Comparison of ENCODE assay signal across 8 cellular contexts in the genomic region with DNA sequence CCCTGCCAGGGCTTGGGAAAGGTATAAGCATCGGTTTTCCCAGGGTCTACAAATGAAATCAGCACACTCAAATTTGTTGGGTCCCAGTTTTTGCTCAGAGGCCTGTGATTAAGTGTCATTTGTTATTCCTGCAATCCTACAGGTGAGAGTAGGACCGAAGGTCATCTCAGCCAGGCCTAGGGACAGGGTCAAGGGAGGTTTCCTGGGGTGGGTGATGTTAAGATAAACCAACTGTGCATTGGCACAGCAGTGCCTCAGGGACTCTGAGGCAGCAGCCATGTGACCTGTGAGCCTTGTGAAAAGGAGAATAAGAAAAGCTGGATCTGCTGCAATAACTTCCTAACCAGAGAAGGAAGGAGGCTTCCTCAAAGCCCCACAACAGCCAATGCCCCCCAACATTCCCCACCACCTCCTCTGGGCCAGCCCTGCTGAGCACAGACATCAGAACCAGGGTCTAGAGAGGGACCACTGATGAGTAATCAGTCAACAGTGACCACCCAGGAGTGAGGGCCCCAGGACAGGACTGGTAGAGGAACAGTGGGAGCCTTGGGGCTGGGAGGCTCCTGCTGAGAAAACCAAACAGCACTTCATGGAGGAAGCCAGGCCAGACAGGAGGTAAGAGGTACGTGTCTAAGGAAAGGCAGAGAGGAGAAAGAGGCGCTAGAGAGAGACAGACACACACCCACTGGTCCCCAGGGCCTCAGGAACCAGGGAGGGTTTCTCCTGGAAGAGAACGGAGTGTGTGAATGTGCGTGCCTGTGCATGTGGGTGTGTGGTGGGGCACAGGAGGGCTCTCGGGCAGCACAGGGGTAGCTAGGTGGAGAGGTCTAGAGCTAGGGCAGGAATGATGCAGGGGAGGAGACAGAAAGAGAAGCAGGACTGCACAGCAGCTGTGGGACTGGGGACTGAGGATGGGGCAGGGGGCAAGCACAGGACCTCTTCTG.
DNase-seq lines count a peak whose midpoint lies in the region; ATAC-seq and TF ChIP-seq lines count a peak whose summit lies in the region.

No MANE protein-coding gene starts in this region.

- peaks cover 82 to 100% (median 98%) of the 10 kb centered on the region in 4 donors for H3K4me1 ChIP-seq in esophagus muscularis mucosa

- no peak overlapping the region for H3K4me3 Mint-ChIP-seq in activated CD4-positive, alpha-beta T cell treated with anti-CD3 and anti-CD28 coated beads, Interleukin-2, amount 10 ng/mL, durations not matched to agents 24 days and 14 days
- H3K4me3 Mint-ChIP-seq in activated CD4-positive, alpha-beta T cell treated with anti-CD3 and anti-CD28 coated beads for 36 hours: no peak overlapping the region
- peak overlapping the region; percentile 38 for H3K4me3 Mint-ChIP-seq in stimulated activated naive CD8-positive, alpha-beta T cell treated with anti-CD3 and anti-CD28 coated beads, Interleukin-15, Interleukin-2, amounts not matched to agents 100 ng/mL and 50 ng/mL, for 24 hours

- no peak overlapping the region for H3K4me3 ChIP-seq in esophagus muscularis mucosa

- no peaks in the 10 kb centered on the region for H3K27me3 ChIP-seq in esophagus muscularis mucosa

- no peak for TF ChIP-seq CTCF in esophagus muscularis mucosa (IDR thresholded peaks at IDR 0.05)

- POLR2A ChIA-PET in activated CD4-positive, alpha-beta T cell treated with anti-CD3 and anti-CD28 coated beads for 36 hours (lab: Charles Lee): no interaction called here

- no peaks in the 10 kb centered on the region for H3K36me3 ChIP-seq in esophagus muscularis mucosa

- no peaks in the 10 kb centered on the region for H3K36me3 Mint-ChIP-seq in activated CD4-positive, alpha-beta T cell treated with anti-CD3 and anti-CD28 coated beads, Interleukin-2, amount 10 ng/mL, durations not matched to agents 24 days and 14 days (ENCODE audit: low read depth)
- no peaks in the 10 kb centered on the region for H3K36me3 Mint-ChIP-seq in activated CD4-positive, alpha-beta T cell treated with anti-CD3 and anti-CD28 coated beads for 36 hours (ENCODE audit: low read depth)
- no peaks in the 10 kb centered on the region for H3K36me3 Mint-ChIP-seq in stimulated activated naive CD8-positive, alpha-beta T cell treated with anti-CD3 and anti-CD28 coated beads, Interleukin-15, Interleukin-2, amounts not matched to agents 100 ng/mL and 50 ng/mL, for 24 hours (ENCODE audit: low read depth)

- intact Hi-C loops in activated CD4-positive, alpha-beta T cell treated with anti-CD3 and anti-CD28 coated beads, Interleukin-2, amount 10 ng/mL, durations not matched to agents 24 days and 14 days (cut with micrococcal nuclease): no loop called here
- intact Hi-C loops in activated CD4-positive, alpha-beta T cell treated with anti-CD3 and anti-CD28 coated beads for 36 hours (cut with DNase I, micrococcal nuclease): no loop called here
- intact Hi-C loops in esophagus muscularis mucosa (cut with DNase I): loop anchor here (10.0 kb wide), 1 partner anchor 81 kb away; a partner anchor contains a TSS

- H3K27ac Mint-ChIP-seq in activated CD4-positive, alpha-beta T cell treated with anti-CD3 and anti-CD28 coated beads, Interleukin-2, amount 10 ng/mL, durations not matched to agents 24 days and 14 days: peak overlapping the region; percentile 19
- no peak overlapping the region for H3K27ac Mint-ChIP-seq in activated CD4-positive, alpha-beta T cell treated with anti-CD3 and anti-CD28 coated beads for 36 hours
- peak overlapping the region; percentile 75 for H3K27ac Mint-ChIP-seq in stimulated activated naive CD8-positive, alpha-beta T cell treated with anti-CD3 and anti-CD28 coated beads, Interleukin-15, Interleukin-2, amounts not matched to agents 100 ng/mL and 50 ng/mL, for 24 hours

- no peak for ATAC-seq in activated CD4-positive, alpha-beta T cell treated with anti-CD3 and anti-CD28 coated beads for 36 hours

- H3K27ac ChIP-seq in esophagus muscularis mucosa (replicated peaks in 1 of 4): peak overlapping the region; percentile 86 to 93 (median 86)

- CTCF ChIA-PET in activated CD4-positive, alpha-beta T cell treated with anti-CD3 and anti-CD28 coated beads for 36 hours (lab: Charles Lee): interaction anchor here (1.2 to 2.2 kb wide), 4 partner anchors 12 to 99 kb away, joined by 3 to 9 read pairs (median 3); no protein-coding TSS in a partner anchor

- no peak for DNase-seq in activated CD4-positive, alpha-beta T cell treated with anti-CD3 and anti-CD28 coated beads, Interleukin-2, amount 10 ng/mL, durations not matched to agents 24 days and 14 days
- no peak for DNase-seq in activated CD4-positive, alpha-beta T cell treated with anti-CD3 and anti-CD28 coated beads for 36 hours
- DNase-seq in esophagus muscularis mucosa (ENCODE audit: extremely low spot score) (no peak), NCI-H2029 (lab: John Stamatoyannopoulos, UW) (no peak), NCI-H187 treated with DMSO at 0.1 percent for 48 hours (lab: John Stamatoyannopoulos, UW) (no peak), ureter (ENCODE audit: low spot score) (no peak)

- TF ChIP-seq RAD21 in Ishikawa (IDR thresholded peaks at IDR 0.05; ENCODE audit: low read depth): no peak

- TF ChIP-seq POLR2A in esophagus muscularis mucosa (IDR thresholded peaks at IDR 0.05; ENCODE audit: low read depth): no peak

- WGBS in esophagus muscularis mucosa: 63% methylated on average over 7 of the region's 7 CpGs

- peaks cover 17% of the 10 kb centered on the region for H3K4me1 Mint-ChIP-seq in activated CD4-positive, alpha-beta T cell treated with anti-CD3 and anti-CD28 coated beads, Interleukin-2, amount 10 ng/mL, durations not matched to agents 24 days and 14 days
- H3K4me1 Mint-ChIP-seq in activated CD4-positive, alpha-beta T cell treated with anti-CD3 and anti-CD28 coated beads for 36 hours: peaks cover 21% of the 10 kb centered on the region
- peaks cover 36% of the 10 kb centered on the region for H3K4me1 Mint-ChIP-seq in stimulated activated naive CD8-positive, alpha-beta T cell treated with anti-CD3 and anti-CD28 coated beads, Interleukin-15, Interleukin-2, amounts not matched to agents 100 ng/mL and 50 ng/mL, for 24 hours (ENCODE audit: low read depth)

- TF ChIP-seq EP300 in Ishikawa (IDR thresholded peaks at IDR 0.05; ENCODE audit: borderline replicate concordance) (no peak), esophagus muscularis mucosa (IDR thresholded peaks at IDR 0.05) (no peak)

- no peaks in the 10 kb centered on the region for H3K9me3 ChIP-seq in esophagus muscularis mucosa

- H3K27me3 Mint-ChIP-seq in activated CD4-positive, alpha-beta T cell treated with anti-CD3 and anti-CD28 coated beads, Interleukin-2, amount 10 ng/mL, durations not matched to agents 24 days and 14 days: no peaks in the 10 kb centered on the region
- H3K27me3 Mint-ChIP-seq in activated CD4-positive, alpha-beta T cell treated with anti-CD3 and anti-CD28 coated beads for 36 hours: no peaks in the 10 kb centered on the region
- no peaks in the 10 kb centered on the region for H3K27me3 Mint-ChIP-seq in stimulated activated naive CD8-positive, alpha-beta T cell treated with anti-CD3 and anti-CD28 coated beads, Interleukin-15, Interleukin-2, amounts not matched to agents 100 ng/mL and 50 ng/mL, for 24 hours

- no peaks in the 10 kb centered on the region for H3K9me3 Mint-ChIP-seq in activated CD4-positive, alpha-beta T cell treated with anti-CD3 and anti-CD28 coated beads, Interleukin-2, amount 10 ng/mL, durations not matched to agents 24 days and 14 days
- no peaks in the 10 kb centered on the region for H3K9me3 Mint-ChIP-seq in activated CD4-positive, alpha-beta T cell treated with anti-CD3 and anti-CD28 coated beads for 36 hours (ENCODE audit: low read depth)
- no peaks in the 10 kb centered on the region for H3K9me3 Mint-ChIP-seq in stimulated activated naive CD8-positive, alpha-beta T cell treated with anti-CD3 and anti-CD28 coated beads, Interleukin-15, Interleukin-2, amounts not matched to agents 100 ng/mL and 50 ng/mL, for 24 hours

TF ChIP-seq in Ishikawa, 13 proteins besides CTCF, POLR2A, EP300 and RAD21:
- TF ChIP-seq, protein P1, sequence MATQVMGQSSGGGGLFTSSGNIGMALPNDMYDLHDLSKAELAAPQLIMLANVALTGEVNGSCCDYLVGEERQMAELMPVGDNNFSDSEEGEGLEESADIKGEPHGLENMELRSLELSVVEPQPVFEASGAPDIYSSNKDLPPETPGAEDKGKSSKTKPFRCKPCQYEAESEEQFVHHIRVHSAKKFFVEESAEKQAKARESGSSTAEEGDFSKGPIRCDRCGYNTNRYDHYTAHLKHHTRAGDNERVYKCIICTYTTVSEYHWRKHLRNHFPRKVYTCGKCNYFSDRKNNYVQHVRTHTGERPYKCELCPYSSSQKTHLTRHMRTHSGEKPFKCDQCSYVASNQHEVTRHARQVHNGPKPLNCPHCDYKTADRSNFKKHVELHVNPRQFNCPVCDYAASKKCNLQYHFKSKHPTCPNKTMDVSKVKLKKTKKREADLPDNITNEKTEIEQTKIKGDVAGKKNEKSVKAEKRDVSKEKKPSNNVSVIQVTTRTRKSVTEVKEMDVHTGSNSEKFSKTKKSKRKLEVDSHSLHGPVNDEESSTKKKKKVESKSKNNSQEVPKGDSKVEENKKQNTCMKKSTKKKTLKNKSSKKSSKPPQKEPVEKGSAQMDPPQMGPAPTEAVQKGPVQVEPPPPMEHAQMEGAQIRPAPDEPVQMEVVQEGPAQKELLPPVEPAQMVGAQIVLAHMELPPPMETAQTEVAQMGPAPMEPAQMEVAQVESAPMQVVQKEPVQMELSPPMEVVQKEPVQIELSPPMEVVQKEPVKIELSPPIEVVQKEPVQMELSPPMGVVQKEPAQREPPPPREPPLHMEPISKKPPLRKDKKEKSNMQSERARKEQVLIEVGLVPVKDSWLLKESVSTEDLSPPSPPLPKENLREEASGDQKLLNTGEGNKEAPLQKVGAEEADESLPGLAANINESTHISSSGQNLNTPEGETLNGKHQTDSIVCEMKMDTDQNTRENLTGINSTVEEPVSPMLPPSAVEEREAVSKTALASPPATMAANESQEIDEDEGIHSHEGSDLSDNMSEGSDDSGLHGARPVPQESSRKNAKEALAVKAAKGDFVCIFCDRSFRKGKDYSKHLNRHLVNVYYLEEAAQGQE (IDR thresholded peaks at IDR 0.05; ENCODE audit: low read depth): no peak
- TF ChIP-seq CEBPB (IDR thresholded peaks at IDR 0.05) (no peak), FOXM1 (IDR thresholded peaks at IDR 0.05; ENCODE audit: borderline replicate concordance, low read depth) (no peak), YY1 (IDR thresholded peaks at IDR 0.05; ENCODE audit: low read depth) (no peak), ZBTB7A (IDR thresholded peaks at IDR 0.05; ENCODE audit: low read depth) (no peak)
- TF ChIP-seq, protein P2, sequence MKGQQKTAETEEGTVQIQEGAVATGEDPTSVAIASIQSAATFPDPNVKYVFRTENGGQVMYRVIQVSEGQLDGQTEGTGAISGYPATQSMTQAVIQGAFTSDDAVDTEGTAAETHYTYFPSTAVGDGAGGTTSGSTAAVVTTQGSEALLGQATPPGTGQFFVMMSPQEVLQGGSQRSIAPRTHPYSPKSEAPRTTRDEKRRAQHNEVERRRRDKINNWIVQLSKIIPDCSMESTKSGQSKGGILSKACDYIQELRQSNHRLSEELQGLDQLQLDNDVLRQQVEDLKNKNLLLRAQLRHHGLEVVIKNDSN (IDR thresholded peaks at IDR 0.05): peak; percentile 25; the same call in 1 of the 2 replicates
